In the genomic region with DNA sequence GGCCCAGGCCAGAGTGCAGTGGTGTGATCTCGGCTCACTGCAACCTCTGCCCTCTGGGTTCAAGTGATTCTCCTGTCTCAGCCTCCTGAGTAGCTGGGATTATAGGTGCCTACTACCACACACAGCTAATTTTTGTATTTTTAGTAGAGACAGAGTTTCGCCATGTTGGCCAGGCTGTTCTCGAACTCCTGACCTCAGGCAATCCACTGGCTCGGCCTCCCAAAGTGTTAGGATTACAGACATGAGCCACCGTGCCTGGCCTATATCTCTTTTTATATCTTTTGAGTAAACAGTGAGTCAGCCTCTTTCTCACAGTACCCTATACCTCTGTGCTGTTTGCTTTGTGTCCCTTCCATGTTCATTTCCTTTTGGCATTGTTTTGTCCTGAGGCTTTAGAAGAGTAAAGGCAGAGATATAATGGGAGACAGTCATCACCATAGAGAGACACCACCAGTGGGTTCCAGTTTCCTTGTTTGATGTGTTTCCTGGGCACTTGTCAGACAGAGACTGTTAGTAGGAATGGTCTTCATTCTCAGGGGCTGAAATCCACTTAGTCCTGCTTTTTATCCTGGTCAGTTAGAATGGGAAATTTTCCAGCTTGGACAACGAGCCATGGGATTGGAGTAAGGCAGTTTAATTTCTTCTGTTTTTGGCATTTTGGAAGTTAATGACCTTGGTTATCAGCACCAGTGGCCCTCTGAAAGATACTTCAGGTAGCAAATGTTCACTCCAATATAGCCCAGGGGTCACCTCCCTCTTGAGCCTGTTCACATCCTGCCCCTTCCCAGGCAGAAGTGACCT, we compare ENCODE assay signal across 1 cellular context.
TF ChIP-seq lines count a peak whose summit lies in the region.

No MANE protein-coding gene starts in this region.

TF ChIP-seq in HepG2, 621 proteins besides CTCF, POLR2A, EP300 and RAD21 (continued from another document and continues in another):
- TF ChIP-seq, protein P1, sequence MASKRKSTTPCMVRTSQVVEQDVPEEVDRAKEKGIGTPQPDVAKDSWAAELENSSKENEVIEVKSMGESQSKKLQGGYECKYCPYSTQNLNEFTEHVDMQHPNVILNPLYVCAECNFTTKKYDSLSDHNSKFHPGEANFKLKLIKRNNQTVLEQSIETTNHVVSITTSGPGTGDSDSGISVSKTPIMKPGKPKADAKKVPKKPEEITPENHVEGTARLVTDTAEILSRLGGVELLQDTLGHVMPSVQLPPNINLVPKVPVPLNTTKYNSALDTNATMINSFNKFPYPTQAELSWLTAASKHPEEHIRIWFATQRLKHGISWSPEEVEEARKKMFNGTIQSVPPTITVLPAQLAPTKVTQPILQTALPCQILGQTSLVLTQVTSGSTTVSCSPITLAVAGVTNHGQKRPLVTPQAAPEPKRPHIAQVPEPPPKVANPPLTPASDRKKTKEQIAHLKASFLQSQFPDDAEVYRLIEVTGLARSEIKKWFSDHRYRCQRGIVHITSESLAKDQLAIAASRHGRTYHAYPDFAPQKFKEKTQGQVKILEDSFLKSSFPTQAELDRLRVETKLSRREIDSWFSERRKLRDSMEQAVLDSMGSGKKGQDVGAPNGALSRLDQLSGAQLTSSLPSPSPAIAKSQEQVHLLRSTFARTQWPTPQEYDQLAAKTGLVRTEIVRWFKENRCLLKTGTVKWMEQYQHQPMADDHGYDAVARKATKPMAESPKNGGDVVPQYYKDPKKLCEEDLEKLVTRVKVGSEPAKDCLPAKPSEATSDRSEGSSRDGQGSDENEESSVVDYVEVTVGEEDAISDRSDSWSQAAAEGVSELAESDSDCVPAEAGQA (IDR thresholded peaks at IDR 0.05; ENCODE audit: low read depth), result no peak
- TF ChIP-seq, protein P1 (CRISPR knock-in tag; IDR thresholded peaks at IDR 0.05; ENCODE audit: borderline replicate concordance), result no peak
- TF ChIP-seq ZMYM3 (CRISPR knock-in tag; IDR thresholded peaks at IDR 0.05) (peak; percentile 97), ZNF543 (CRISPR knock-in tag; IDR thresholded peaks at IDR 0.05) (0 out of 2 replicates have a peak, but pooled peaks have one; percentile 35), ZNF101 (CRISPR knock-in tag; IDR thresholded peaks at IDR 0.05; ENCODE audit: borderline replicate concordance, low read depth) (no peak), ZNF354B (CRISPR knock-in tag; IDR thresholded peaks at IDR 0.05) (0 out of 2 replicates have a peak, but pooled peaks have one; percentile 23), ZNF891 (CRISPR knock-in tag; IDR thresholded peaks at IDR 0.05) (no peak), SOX13 (IDR thresholded peaks at IDR 0.05) (peak; percentile 84), SOX13 (CRISPR knock-in tag; conservative IDR thresholded peaks at IDR 0.05 in 1 of 2, IDR thresholded peaks at IDR 0.05 in 1 of 2) (peak in 1 of 2 experiments; percentile 98; a peak in 2 of 4 replicates), MXD4 (CRISPR knock-in tag; IDR thresholded peaks at IDR 0.05) (0 out of 2 replicates have a peak, but pooled peaks have one; percentile 14), NBN (conservative IDR thresholded peaks at IDR 0.05) (no peak), TOPORS (CRISPR knock-in tag; IDR thresholded peaks at IDR 0.05) (no peak), ZNF280D (CRISPR knock-in tag; IDR thresholded peaks at IDR 0.05) (peak; percentile 27; the same call in 1 of the 2 replicates), SOX6 (IDR thresholded peaks at IDR 0.05) (no peak), SOX6 (CRISPR knock-in tag; IDR thresholded peaks at IDR 0.05) (peak; percentile 97), ZNF414 (CRISPR knock-in tag; IDR thresholded peaks at IDR 0.05) (peak; percentile 62; the same call in 1 of the 2 replicates), ZNF670 (CRISPR knock-in tag; IDR thresholded peaks at IDR 0.05; ENCODE audit: borderline replicate concordance) (peak; percentile 64; the same call in 1 of the 2 replicates), ADNP (CRISPR knock-in tag; IDR thresholded peaks at IDR 0.05) (peak; percentile 99), JUND (CRISPR knock-in tag; IDR thresholded peaks at IDR 0.05) (peak; percentile 99), XBP1 (CRISPR knock-in tag; IDR thresholded peaks at IDR 0.05) (peak; percentile 48; the same call in 1 of the 2 replicates), ZNF124 (CRISPR knock-in tag; IDR thresholded peaks at IDR 0.05) (no peak; the same call in 1 of the 2 replicates), ZNF687 (CRISPR knock-in tag; IDR thresholded peaks at IDR 0.05) (no peak), ATM (IDR thresholded peaks at IDR 0.05; ENCODE audit: borderline replicate concordance) (no peak)
- TF ChIP-seq, protein P2, sequence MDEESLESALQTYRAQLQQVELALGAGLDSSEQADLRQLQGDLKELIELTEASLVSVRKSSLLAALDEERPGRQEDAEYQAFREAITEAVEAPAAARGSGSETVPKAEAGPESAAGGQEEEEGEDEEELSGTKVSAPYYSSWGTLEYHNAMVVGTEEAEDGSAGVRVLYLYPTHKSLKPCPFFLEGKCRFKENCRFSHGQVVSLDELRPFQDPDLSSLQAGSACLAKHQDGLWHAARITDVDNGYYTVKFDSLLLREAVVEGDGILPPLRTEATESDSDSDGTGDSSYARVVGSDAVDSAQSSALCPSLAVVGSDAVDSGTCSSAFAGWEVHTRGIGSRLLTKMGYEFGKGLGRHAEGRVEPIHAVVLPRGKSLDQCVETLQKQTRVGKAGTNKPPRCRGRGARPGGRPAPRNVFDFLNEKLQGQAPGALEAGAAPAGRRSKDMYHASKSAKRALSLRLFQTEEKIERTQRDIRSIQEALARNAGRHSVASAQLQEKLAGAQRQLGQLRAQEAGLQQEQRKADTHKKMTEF (CRISPR knock-in tag; IDR thresholded peaks at IDR 0.05), result peak; percentile 95
- TF ChIP-seq, protein P3, sequence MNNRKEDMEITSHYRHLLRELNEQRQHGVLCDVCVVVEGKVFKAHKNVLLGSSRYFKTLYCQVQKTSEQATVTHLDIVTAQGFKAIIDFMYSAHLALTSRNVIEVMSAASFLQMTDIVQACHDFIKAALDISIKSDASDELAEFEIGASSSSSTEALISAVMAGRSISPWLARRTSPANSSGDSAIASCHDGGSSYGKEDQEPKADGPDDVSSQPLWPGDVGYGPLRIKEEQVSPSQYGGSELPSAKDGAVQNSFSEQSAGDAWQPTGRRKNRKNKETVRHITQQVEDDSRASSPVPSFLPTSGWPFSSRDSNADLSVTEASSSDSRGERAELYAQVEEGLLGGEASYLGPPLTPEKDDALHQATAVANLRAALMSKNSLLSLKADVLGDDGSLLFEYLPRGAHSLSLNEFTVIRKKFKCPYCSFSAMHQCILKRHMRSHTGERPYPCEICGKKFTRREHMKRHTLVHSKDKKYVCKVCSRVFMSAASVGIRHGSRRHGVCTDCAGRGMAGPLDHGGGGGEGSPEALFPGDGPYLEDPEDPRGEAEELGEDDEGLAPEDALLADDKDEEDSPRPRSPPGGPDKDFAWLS (CRISPR knock-in tag; IDR thresholded peaks at IDR 0.05; ENCODE audit: borderline replicate concordance), result no peak; the same call in 1 of the 2 replicates
- TF ChIP-seq, protein P4, sequence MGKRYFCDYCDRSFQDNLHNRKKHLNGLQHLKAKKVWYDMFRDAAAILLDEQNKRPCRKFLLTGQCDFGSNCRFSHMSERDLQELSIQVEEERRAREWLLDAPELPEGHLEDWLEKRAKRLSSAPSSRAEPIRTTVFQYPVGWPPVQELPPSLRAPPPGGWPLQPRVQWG (CRISPR knock-in tag; IDR thresholded peaks at IDR 0.05; ENCODE audit: borderline replicate concordance, low read depth), result no peak
- TF ChIP-seq, protein P5, sequence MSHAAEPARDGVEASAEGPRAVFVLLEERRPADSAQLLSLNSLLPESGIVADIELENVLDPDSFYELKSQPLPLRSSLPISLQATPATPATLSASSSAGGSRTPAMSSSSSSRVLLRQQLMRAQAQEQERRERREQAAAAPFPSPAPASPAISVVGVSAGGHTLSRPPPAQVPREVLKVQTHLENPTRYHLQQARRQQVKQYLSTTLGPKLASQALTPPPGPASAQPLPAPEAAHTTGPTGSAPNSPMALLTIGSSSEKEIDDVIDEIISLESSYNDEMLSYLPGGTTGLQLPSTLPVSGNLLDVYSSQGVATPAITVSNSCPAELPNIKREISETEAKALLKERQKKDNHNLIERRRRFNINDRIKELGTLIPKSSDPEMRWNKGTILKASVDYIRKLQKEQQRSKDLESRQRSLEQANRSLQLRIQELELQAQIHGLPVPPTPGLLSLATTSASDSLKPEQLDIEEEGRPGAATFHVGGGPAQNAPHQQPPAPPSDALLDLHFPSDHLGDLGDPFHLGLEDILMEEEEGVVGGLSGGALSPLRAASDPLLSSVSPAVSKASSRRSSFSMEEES (CRISPR knock-in tag; IDR thresholded peaks at IDR 0.05), result peak; percentile 72
